In the genomic region with DNA sequence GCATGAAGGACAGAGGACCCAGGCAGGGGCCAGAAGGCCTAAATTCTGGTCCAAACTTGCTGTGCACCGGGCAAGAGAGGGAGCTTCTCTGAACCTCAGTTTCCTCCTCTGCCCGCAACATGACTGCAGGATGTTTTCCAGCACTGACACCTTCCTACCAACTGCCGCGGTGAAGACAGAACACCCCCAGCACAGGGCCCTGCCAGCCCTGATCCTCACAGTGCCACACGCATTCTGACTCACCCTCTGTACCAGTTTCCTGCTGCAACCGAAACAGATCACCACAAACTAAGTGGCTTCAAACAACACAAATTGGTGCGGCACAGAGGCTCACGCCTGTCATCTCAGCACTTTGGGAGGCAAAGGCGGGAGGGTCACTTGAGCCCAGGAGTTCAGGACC, we compare ENCODE assay signal across 22 cellular contexts. TPM values are rescaled to one million over a fixed set of nuclear protein-coding genes. Genes with fewer than 3 reads are reported as not detected.
A peak's percentile ranks its signal among the peaks of the same experiment; 100 is the strongest.
DNase-seq lines count a peak whose midpoint lies in the region; ATAC-seq and TF ChIP-seq lines count a peak whose summit lies in the region.
"Had no signal": no experiment of that assay in that cellular context is flagged by ENCODE, and none has a peak within 500 bp of the region (broad histone marks: within the 10 kb centered on the region; RNA-seq: fewer than 3 reads in every experiment).

No MANE protein-coding gene starts in this region.

- no peaks in the 10 kb centered on the region for H3K27me3 ChIP-seq in CD8-positive, alpha-beta T cell (ENCODE audit: insufficient read depth, low read length)
- H3K27me3 ChIP-seq in smooth muscle cell (ENCODE audit: low read depth): no peaks in the 10 kb centered on the region
- H3K27me3 ChIP-seq: SJSA1 had no signal

- DNase-seq in Ammon's horn (ENCODE audit: low spot score) (peak; percentile 78), T-helper 17 cell (no peak), left cardiac atrium (no peak), smooth muscle cell (lab: John Stamatoyannopoulos, UW; ENCODE audit: unreplicated experiment) (no peak), MCF 10A (ENCODE audit: unreplicated experiment) (no peak)
- no peak for DNase-seq in CD8-positive, alpha-beta T cell
- DNase-seq: activated CD4-positive, CD25-positive, alpha-beta regulatory T cell; Caco-2; EL; Karpas-422; lower lobe of right lung; NCI-H1436; NCI-H774; nucleus accumbens; OCI-M1; stimulated activated naive CD4-positive, alpha-beta T cell; trophoblast cell had no signal

- H4K20me1 ChIP-seq in smooth muscle cell (ENCODE audit: low read depth): peaks cover 6% of the 10 kb centered on the region

- intact Hi-C loops in CD8-positive, alpha-beta T cell (cut with DNase I, micrococcal nuclease): no loop called here
- intact Hi-C loops in left cardiac atrium (cut with DNase I): loop anchor here (5.0 kb wide), 1 partner anchor 637 kb away; no protein-coding TSS in a partner anchor
- intact Hi-C loops in MCF 10A (cut with micrococcal nuclease): no loop called here

- no peaks in the 10 kb centered on the region for H3K9me3 Mint-ChIP-seq in CD8-positive, alpha-beta T cell
- no peaks in the 10 kb centered on the region for H3K9me3 Mint-ChIP-seq in MCF 10A (ENCODE audit: unreplicated experiment)
- H3K9me3 Mint-ChIP-seq: dendritic cell treated with granulocyte-macrophage colony-stimulating factor and Interleukin-4, amounts not matched to agents 40 ng/mL and 50 ng/mL, for 4 days; GM23338 had no signal

- H3K27me3 Mint-ChIP-seq in CD8-positive, alpha-beta T cell (ENCODE audit: low read depth): no peaks in the 10 kb centered on the region
- H3K27me3 Mint-ChIP-seq in T-helper 17 cell (no peaks in the 10 kb centered on the region), MCF 10A (ENCODE audit: insufficient read depth, unreplicated experiment) (no peaks in the 10 kb centered on the region)
- H3K27me3 Mint-ChIP-seq: dendritic cell treated with granulocyte-macrophage colony-stimulating factor and Interleukin-4, amounts not matched to agents 40 ng/mL and 50 ng/mL, for 4 days had no signal

- no peak overlapping the region for H3K27ac Mint-ChIP-seq in CD8-positive, alpha-beta T cell
- no peak overlapping the region for H3K27ac Mint-ChIP-seq in T-helper 17 cell
- no peak overlapping the region for H3K27ac Mint-ChIP-seq in MCF 10A (ENCODE audit: low read depth, unreplicated experiment)
- H3K27ac Mint-ChIP-seq: dendritic cell treated with granulocyte-macrophage colony-stimulating factor and Interleukin-4, amounts not matched to agents 40 ng/mL and 50 ng/mL, for 4 days; GM23338 had no signal

- no peak overlapping the region for H3K4me3 ChIP-seq in CD8-positive, alpha-beta T cell (ENCODE audit: low read depth, low read length)
- no peak overlapping the region for H3K4me3 ChIP-seq in smooth muscle cell
- H3K4me3 ChIP-seq: GM23338, lower lobe of right lung, SJSA1 had no signal

- no peak overlapping the region for H3K9ac ChIP-seq in smooth muscle cell (ENCODE audit: low read depth)

- POLR2A ChIA-PET in CD8-positive, alpha-beta T cell (lab: Charles Lee): no interaction called here
- POLR2A ChIA-PET in MCF 10A (lab: Yijun Ruan, JAX): interaction anchor here (0.6 to 1.4 kb wide), 2 partner anchors 11 to 13 kb away, joined by 3 read pairs; no protein-coding TSS in a partner anchor

- CTCF ChIA-PET in CD8-positive, alpha-beta T cell (lab: Charles Lee): no interaction called here
- CTCF ChIA-PET in MCF 10A (lab: Yijun Ruan, JAX): interaction anchor here (0.6 to 0.7 kb wide), 2 partner anchors 26 to 65 kb away, joined by 3 to 4 read pairs; no protein-coding TSS in a partner anchor

- peaks cover 86% of the 10 kb centered on the region for H3K36me3 Mint-ChIP-seq in CD8-positive, alpha-beta T cell
- H3K36me3 Mint-ChIP-seq in T-helper 17 cell (ENCODE audit: low read depth) (peaks cover 21% of the 10 kb centered on the region), MCF 10A (ENCODE audit: insufficient read depth, unreplicated experiment) (peaks cover 58% of the 10 kb centered on the region)

- H3K36me3 ChIP-seq in CD8-positive, alpha-beta T cell (ENCODE audit: insufficient read depth, low read length): peaks cover 15% of the 10 kb centered on the region
- H3K36me3 ChIP-seq in smooth muscle cell (ENCODE audit: low read depth): peaks cover 3% of the 10 kb centered on the region

- H3K4me1 Mint-ChIP-seq in CD8-positive, alpha-beta T cell (ENCODE audit: low read depth): no peaks in the 10 kb centered on the region
- H3K4me1 Mint-ChIP-seq in T-helper 17 cell: peaks cover 23% of the 10 kb centered on the region
- peaks cover 6% of the 10 kb centered on the region for H3K4me1 Mint-ChIP-seq in MCF 10A (ENCODE audit: insufficient read depth, unreplicated experiment)
- H3K4me1 Mint-ChIP-seq: GM23338 had no signal

- no peaks in the 10 kb centered on the region for H3K9me3 ChIP-seq in CD8-positive, alpha-beta T cell (ENCODE audit: low read length)
- H3K9me3 ChIP-seq in T-helper 17 cell (ENCODE audit: control insufficient read depth, low read length, poor library complexity, severe bottlenecking) (no peaks in the 10 kb centered on the region), smooth muscle cell (replicated peaks; ENCODE audit: low read depth) (no peaks in the 10 kb centered on the region)
- H3K9me3 ChIP-seq: Caco-2, lower lobe of right lung had no signal

- WGBS in smooth muscle cell (ENCODE audit: low lambda C conversion rate): 95% methylated on average over 9 of the region's 9 CpGs

- no peak for TF ChIP-seq CTCF in CD8-positive, alpha-beta T cell (IDR thresholded peaks at IDR 0.05)
- no peak for TF ChIP-seq CTCF in smooth muscle cell (IDR thresholded peaks at IDR 0.05; ENCODE audit: borderline replicate concordance, insufficient read depth, poor library complexity, severe bottlenecking)
- no peak for TF ChIP-seq CTCF in MCF 10A (IDR thresholded peaks at IDR 0.05; ENCODE audit: unreplicated experiment)

- H3K4me3 Mint-ChIP-seq in CD8-positive, alpha-beta T cell: no peak overlapping the region
- H3K4me3 Mint-ChIP-seq in T-helper 17 cell: no peak overlapping the region
- H3K4me3 Mint-ChIP-seq in MCF 10A (ENCODE audit: unreplicated experiment): no peak overlapping the region
- H3K4me3 Mint-ChIP-seq: dendritic cell treated with granulocyte-macrophage colony-stimulating factor and Interleukin-4, amounts not matched to agents 40 ng/mL and 50 ng/mL, for 4 days; GM23338 had no signal

- ATAC-seq in CD8-positive, alpha-beta T cell: peak; percentile 26
- ATAC-seq in T-helper 17 cell: peak; percentile 68
- peak; percentile 29 to 59 for ATAC-seq in left cardiac atrium
- ATAC-seq in GM21515 (IDR thresholded peaks at IDR 0.05; ENCODE audit: unreplicated experiment): no peak
- no peak for ATAC-seq in GM18520 (IDR thresholded peaks at IDR 0.05; ENCODE audit: unreplicated experiment)
- ATAC-seq: GM23338, lower lobe of right lung had no signal

- H2AFZ ChIP-seq in smooth muscle cell (ENCODE audit: low read depth): no peak overlapping the region
- H2AFZ ChIP-seq: GM23338 had no signal

- no peak overlapping the region for H3K27ac ChIP-seq in CD8-positive, alpha-beta T cell (ENCODE audit: low read depth, low read length)
- no peak overlapping the region for H3K27ac ChIP-seq in smooth muscle cell (ENCODE audit: low read depth)
- H3K27ac ChIP-seq: lower lobe of right lung, SJSA1 had no signal

- BruUV-seq in MCF 10A (replicated peaks; lab: Mats Ljungman, UMichigan): no TSS peak

- no peaks in the 10 kb centered on the region for H3F3A ChIP-seq in smooth muscle cell (ENCODE audit: low read depth)

- H3K4me2 ChIP-seq in smooth muscle cell: no peak overlapping the region
- H3K4me2 ChIP-seq: GM23338 had no signal

- no peaks in the 10 kb centered on the region for H3K4me1 ChIP-seq in CD8-positive, alpha-beta T cell (ENCODE audit: insufficient read depth, low read length)
- H3K4me1 ChIP-seq in smooth muscle cell (ENCODE audit: low read depth): no peaks in the 10 kb centered on the region
- H3K4me1 ChIP-seq: Caco-2, lower lobe of right lung, SJSA1 had no signal

- no peaks in the 10 kb centered on the region for H3K79me2 ChIP-seq in smooth muscle cell (ENCODE audit: low read depth)

RNA-seq across cellular contexts. Expression of a gene that starts 18.1 kb away (rescaled TPM):
- 10 to 100 TPM; 88.7 to 91.0 TPM for total RNA-seq in CD8-positive, alpha-beta T cell
- total RNA-seq in T-helper 17 cell: 100 to 1,000 TPM in 1 of 2 donors, 10 to 100 TPM in 1; 81.3 to 115 TPM
- 10 to 100 TPM; 18.9 to 24.9 TPM for total RNA-seq in left cardiac atrium
- total RNA-seq in smooth muscle cell: 25.0 and 60.7 TPM in 2 replicates
- polyA plus RNA-seq in smooth muscle cell: 33.4 and 38.4 TPM in 2 replicates
- 25.2 and 32.0 TPM in 2 replicates for total RNA-seq in MCF 10A (2022)

RNA-seq across cellular contexts. Expression of a gene that starts 27.4 kb away (rescaled TPM):
- total RNA-seq in CD8-positive, alpha-beta T cell: 1 to 10 TPM; 4.5 to 5.1 TPM
- total RNA-seq in T-helper 17 cell (1 to 10 TPM; 4.1 to 4.2 TPM), left cardiac atrium (10 to 100 TPM; 18.9 TPM), smooth muscle cell (13.0 and 17.1 TPM in 2 replicates), MCF 10A (2022) (26.9 and 32.1 TPM in 2 replicates)
- 30.8 and 34.8 TPM in 2 replicates for polyA plus RNA-seq in smooth muscle cell

RNA-seq across cellular contexts. Expression of a gene that starts 27.4 kb away (rescaled TPM):
- total RNA-seq in CD8-positive, alpha-beta T cell: 10 to 100 TPM in 1 of 2 experiments, 1 to 10 TPM in 1; 9.0 to 10.6 TPM
- total RNA-seq in T-helper 17 cell: 10 to 100 TPM; 12.7 to 16.2 TPM
- 10 to 100 TPM; 15.4 to 15.8 TPM for total RNA-seq in left cardiac atrium
- 17.8 and 20.7 TPM in 2 replicates for total RNA-seq in smooth muscle cell
- polyA plus RNA-seq in smooth muscle cell: 46.0 and 51.2 TPM in 2 replicates
- total RNA-seq in MCF 10A (2022): 20.3 and 27.2 TPM in 2 replicates

Comparison
In these comparisons a context has a peak if more than half of its experiments do, and no peak if none do; other contexts are left out.
1. ATAC-seq: peak in CD8-positive, alpha-beta T cell (single experiment), T-helper 17 cell (single experiment) and left cardiac atrium (2 of 2); none in GM21515 (single experiment) and GM18520 (single experiment).
2. intact Hi-C loops: an anchor here in left cardiac atrium (5.0 kb wide); none called in CD8-positive, alpha-beta T cell and MCF 10A.